Comparison of ENCODE assay signal across 30 cellular contexts in genomic region chr6:36469148-36469661, GRCh38. TPM values are rescaled to one million over a fixed set of nuclear protein-coding genes. Genes with fewer than 3 reads are reported as not detected.
DNase-seq lines count a peak whose midpoint lies in the region; ATAC-seq and TF ChIP-seq lines count a peak whose summit lies in the region.
"Had no signal": no experiment of that assay in that cellular context is flagged by ENCODE, and none has a peak within 500 bp of the region (broad histone marks: within the 10 kb centered on the region; RNA-seq: fewer than 3 reads in every experiment).

No MANE protein-coding gene starts in this region.

- no peak overlapping the region for H3K4me2 ChIP-seq in neural progenitor cell

- H3K27me3 ChIP-seq in neural progenitor cell, result no peaks in the 10 kb centered on the region
- H3K27me3 ChIP-seq: adrenal gland, ovary had no signal

- H3K9me3 Mint-ChIP-seq in stimulated activated naive CD8-positive, alpha-beta T cell treated with anti-CD3 and anti-CD28 coated beads, Interleukin-15, Interleukin-2, amounts not matched to agents 100 ng/mL and 50 ng/mL, for 24 hours, result no peaks in the 10 kb centered on the region
- H3K9me3 Mint-ChIP-seq in stimulated activated naive CD8-positive, alpha-beta T cell treated with anti-CD3 and anti-CD28 coated beads, Interleukin-15, amount 100 ng/mL, for 72 hours, result no peaks in the 10 kb centered on the region
- H3K9me3 Mint-ChIP-seq in IgD-negative memory B cell (no peaks in the 10 kb centered on the region), neural progenitor cell (peaks cover 3% of the 10 kb centered on the region)
- H3K9me3 Mint-ChIP-seq in effector memory CD8-positive, alpha-beta T cell, result no peaks in the 10 kb centered on the region
- no peaks in the 10 kb centered on the region for H3K9me3 Mint-ChIP-seq in stimulated activated naive B cell treated with anti-CD40 and anti-IgM and Interleukin-4, amounts not matched to agents 10 μg/mL and 1 μg/mL and 100 μg/mL, for 72 hours

- H3K27me3 Mint-ChIP-seq in stimulated activated naive CD8-positive, alpha-beta T cell treated with anti-CD3 and anti-CD28 coated beads, Interleukin-15, Interleukin-2, amounts not matched to agents 100 ng/mL and 50 ng/mL, for 24 hours, result no peaks in the 10 kb centered on the region
- H3K27me3 Mint-ChIP-seq in stimulated activated naive CD8-positive, alpha-beta T cell treated with anti-CD3 and anti-CD28 coated beads, Interleukin-15, amount 100 ng/mL, for 72 hours, result no peaks in the 10 kb centered on the region
- H3K27me3 Mint-ChIP-seq in IgD-negative memory B cell (no peaks in the 10 kb centered on the region), neural progenitor cell (ENCODE audit: insufficient read depth, low read depth) (no peaks in the 10 kb centered on the region)
- H3K27me3 Mint-ChIP-seq in effector memory CD8-positive, alpha-beta T cell, result no peaks in the 10 kb centered on the region
- no peaks in the 10 kb centered on the region for H3K27me3 Mint-ChIP-seq in stimulated activated naive B cell treated with anti-CD40 and anti-IgM and Interleukin-4, amounts not matched to agents 10 μg/mL and 1 μg/mL and 100 μg/mL, for 72 hours
- H3K27me3 Mint-ChIP-seq: brain had no signal

- H3K27ac ChIP-seq in neural progenitor cell, result no peak overlapping the region
- H3K27ac ChIP-seq: adrenal gland, C4-2B, ovary, VCaP had no signal

- H3K4me3 Mint-ChIP-seq in stimulated activated naive CD8-positive, alpha-beta T cell treated with anti-CD3 and anti-CD28 coated beads, Interleukin-15, Interleukin-2, amounts not matched to agents 100 ng/mL and 50 ng/mL, for 24 hours, result no peak overlapping the region
- no peak overlapping the region for H3K4me3 Mint-ChIP-seq in stimulated activated naive CD8-positive, alpha-beta T cell treated with anti-CD3 and anti-CD28 coated beads, Interleukin-15, amount 100 ng/mL, for 72 hours
- H3K4me3 Mint-ChIP-seq in IgD-negative memory B cell (peak overlapping the region in 1 of 4 donors; percentile 63), neural progenitor cell (no peak overlapping the region)
- no peak overlapping the region for H3K4me3 Mint-ChIP-seq in effector memory CD8-positive, alpha-beta T cell
- H3K4me3 Mint-ChIP-seq in stimulated activated naive B cell treated with anti-CD40 and anti-IgM and Interleukin-4, amounts not matched to agents 10 μg/mL and 1 μg/mL and 100 μg/mL, for 72 hours, result no peak overlapping the region
- H3K4me3 Mint-ChIP-seq: brain had no signal

- H3K36me3 ChIP-seq in neural progenitor cell, result peaks cover 3% of the 10 kb centered on the region
- H3K36me3 ChIP-seq: ovary had no signal

- peaks cover 36% of the 10 kb centered on the region for H3K36me3 Mint-ChIP-seq in stimulated activated naive CD8-positive, alpha-beta T cell treated with anti-CD3 and anti-CD28 coated beads, Interleukin-15, Interleukin-2, amounts not matched to agents 100 ng/mL and 50 ng/mL, for 24 hours (ENCODE audit: low read depth)
- H3K36me3 Mint-ChIP-seq in IgD-negative memory B cell (peaks cover 7% of the 10 kb centered on the region), neural progenitor cell (peaks cover 21% of the 10 kb centered on the region)
- H3K36me3 Mint-ChIP-seq in effector memory CD8-positive, alpha-beta T cell (ENCODE audit: insufficient read depth), result peaks cover 36% of the 10 kb centered on the region
- peaks cover 20% of the 10 kb centered on the region in 2 donors for H3K36me3 Mint-ChIP-seq in stimulated activated naive B cell treated with anti-CD40 and anti-IgM and Interleukin-4, amounts not matched to agents 10 μg/mL and 1 μg/mL and 100 μg/mL, for 72 hours

- no peak for ATAC-seq in stimulated activated naive CD8-positive, alpha-beta T cell treated with anti-CD3 and anti-CD28 coated beads, Interleukin-15, amount 100 ng/mL, for 72 hours
- ATAC-seq in effector memory CD8-positive, alpha-beta T cell (replicated peaks), result no peak
- ATAC-seq in stimulated activated naive B cell treated with anti-CD40 and anti-IgM and Interleukin-4, amounts not matched to agents 10 μg/mL and 1 μg/mL and 100 μg/mL, for 72 hours (replicated peaks), result no peak
- ATAC-seq: left cardiac atrium, right cardiac atrium had no signal

- H3K9ac ChIP-seq in neural progenitor cell, result no peak overlapping the region

- no peak for DNase-seq in stimulated activated naive CD8-positive, alpha-beta T cell treated with anti-CD3 and anti-CD28 coated beads, Interleukin-15, amount 100 ng/mL, for 72 hours
- DNase-seq in effector memory CD8-positive, alpha-beta T cell, result no peak
- no peak for DNase-seq in stimulated activated naive B cell treated with anti-CD40 and anti-IgM and Interleukin-4, amounts not matched to agents 10 μg/mL and 1 μg/mL and 100 μg/mL, for 72 hours
- no peak for DNase-seq in activated CD8-positive, alpha-beta memory T cell treated with anti-CD3 and anti-CD28 coated beads, Interleukin-2, amount 50 U/mL, for 48 hours
- DNase-seq in neural progenitor cell (ENCODE audit: low spot score), result no peak
- DNase-seq in putamen (ENCODE audit: low spot score), result no peak
- DNase-seq: ACHN; activated CD4-positive, alpha-beta T cell treated with anti-CD3 and anti-CD28 coated beads, Interleukin-2, amount 50 U/mL, for 1 hour; activated gamma-delta T cell treated with Interleukin-2 at 50 U/mL for 16 hours; adrenal gland; DMS 273 treated with DMSO at 0.1 percent for 48 hours; effector CD4-positive, alpha-beta T cell; erythroblast; H7; Kasumi-1; left cardiac atrium; NCI-H1694 treated with DMSO at 0.1 percent for 48 hours; NCI-H526; ovary; right cardiac atrium; RPMI8226; stimulated activated CD4-positive, alpha-beta T cell treated with anti-CD3 and anti-CD28 coated beads, Interleukin-4, amount 100 ng/mL, for 1 hour; stimulated activated naive CD4-positive, alpha-beta T cell treated with Interleukin-2 at 50 U/mL for 16 hours had no signal

- H3K4me1 ChIP-seq in neural progenitor cell, result no peaks in the 10 kb centered on the region
- H3K4me1 ChIP-seq: adrenal gland had no signal

- no peak overlapping the region for H3K4me3 ChIP-seq in neural progenitor cell
- H3K4me3 ChIP-seq: adrenal gland, ovary had no signal

- peaks cover 56% of the 10 kb centered on the region for H3K79me2 ChIP-seq in neural progenitor cell (ENCODE audit: low read depth)

- H3K27ac Mint-ChIP-seq in stimulated activated naive CD8-positive, alpha-beta T cell treated with anti-CD3 and anti-CD28 coated beads, Interleukin-15, Interleukin-2, amounts not matched to agents 100 ng/mL and 50 ng/mL, for 24 hours, result peak overlapping the region; percentile 5
- no peak overlapping the region for H3K27ac Mint-ChIP-seq in stimulated activated naive CD8-positive, alpha-beta T cell treated with anti-CD3 and anti-CD28 coated beads, Interleukin-15, amount 100 ng/mL, for 72 hours
- H3K27ac Mint-ChIP-seq in IgD-negative memory B cell (peak overlapping the region in 2 of 3 donors; percentile 18 to 65), neural progenitor cell (no peak overlapping the region)
- peak overlapping the region; percentile 3 to 95 for H3K27ac Mint-ChIP-seq in effector memory CD8-positive, alpha-beta T cell
- H3K27ac Mint-ChIP-seq in stimulated activated naive B cell treated with anti-CD40 and anti-IgM and Interleukin-4, amounts not matched to agents 10 μg/mL and 1 μg/mL and 100 μg/mL, for 72 hours, result peak overlapping the region; percentile 1

- TF ChIP-seq CTCF in neural progenitor cell (IDR thresholded peaks at IDR 0.05), result no peak

- no peak overlapping the region for H2AFZ ChIP-seq in neural progenitor cell (replicated peaks)

- no peaks in the 10 kb centered on the region for H3K9me3 ChIP-seq in neural progenitor cell (ENCODE audit: low read depth)
- H3K9me3 ChIP-seq: adrenal gland, ovary had no signal

- H3K4me1 Mint-ChIP-seq in stimulated activated naive CD8-positive, alpha-beta T cell treated with anti-CD3 and anti-CD28 coated beads, Interleukin-15, Interleukin-2, amounts not matched to agents 100 ng/mL and 50 ng/mL, for 24 hours (ENCODE audit: low read depth), result peaks cover 11% of the 10 kb centered on the region
- peaks cover 18% of the 10 kb centered on the region for H3K4me1 Mint-ChIP-seq in stimulated activated naive CD8-positive, alpha-beta T cell treated with anti-CD3 and anti-CD28 coated beads, Interleukin-15, amount 100 ng/mL, for 72 hours
- H3K4me1 Mint-ChIP-seq in IgD-negative memory B cell (peaks cover 9 to 12% (median 11%) of the 10 kb centered on the region in 3 donors), neural progenitor cell (peaks cover 4% of the 10 kb centered on the region)
- H3K4me1 Mint-ChIP-seq in effector memory CD8-positive, alpha-beta T cell (ENCODE audit: low read depth in 2 of 2), result peaks cover 8 to 20% of the 10 kb centered on the region in 2 donors
- H3K4me1 Mint-ChIP-seq in stimulated activated naive B cell treated with anti-CD40 and anti-IgM and Interleukin-4, amounts not matched to agents 10 μg/mL and 1 μg/mL and 100 μg/mL, for 72 hours, result peaks cover 10 to 13% of the 10 kb centered on the region in 2 donors

- H4K20me1 ChIP-seq in neural progenitor cell (ENCODE audit: low read depth), result peaks cover 11% of the 10 kb centered on the region

- no peaks in the 10 kb centered on the region for H3F3A ChIP-seq in neural progenitor cell (ENCODE audit: low read depth)

RNA-seq across cellular contexts. Expression of gene KCTD20, which starts 26.4 kb away (rescaled TPM):
- 35.4 TPM for polyA plus RNA-seq in IgD-negative memory B cell
- 37.7 and 41.3 TPM in 2 replicates for total RNA-seq in neural progenitor cell (ENCODE audit: low replicate concordance)

RNA-seq across cellular contexts. Expression of gene PXT1, which starts 26.6 kb away (rescaled TPM):
- not detected for polyA plus RNA-seq in IgD-negative memory B cell
- not detected in 2 replicates for total RNA-seq in neural progenitor cell (ENCODE audit: low replicate concordance)
- total RNA-seq: adrenal gland, cerebellum, mesenteric fat pad, ovary had no signal
- polyA plus RNA-seq: adrenal gland, ovary had no signal

Comparison
In these comparisons a context has a peak if more than half of its experiments do, and no peak if none do; other contexts are left out.
1. H3K27ac Mint-ChIP-seq: peak in stimulated activated naive CD8-positive, alpha-beta T cell treated with anti-CD3 and anti-CD28 coated beads, Interleukin-15, Interleukin-2, amounts not matched to agents 100 ng/mL and 50 ng/mL, for 24 hours (single experiment), IgD-negative memory B cell (2 of 3), effector memory CD8-positive, alpha-beta T cell (2 of 2) and stimulated activated naive B cell treated with anti-CD40 and anti-IgM and Interleukin-4, amounts not matched to agents 10 μg/mL and 1 μg/mL and 100 μg/mL, for 72 hours (single experiment); none in stimulated activated naive CD8-positive, alpha-beta T cell treated with anti-CD3 and anti-CD28 coated beads, Interleukin-15, amount 100 ng/mL, for 72 hours (0 of 2) and neural progenitor cell (single experiment).